22 cellular contexts compared by ENCODE assay signal in genomic region chr10:45280113-45280512, GRCh38. TPM values are rescaled to one million over a fixed set of nuclear protein-coding genes. Genes with fewer than 3 reads are reported as not detected.
"Had no signal": no experiment of that assay in that cellular context is flagged by ENCODE, and none has a peak within 500 bp of the region (broad histone marks: within the 10 kb centered on the region; RNA-seq: fewer than 3 reads in every experiment).

No MANE protein-coding gene starts in this region.

- H3K4me3 ChIP-seq: coronary artery, esophagus squamous epithelium, lower lobe of right lung had no signal

- DNase-seq: activated CD4-positive, alpha-beta T cell treated with anti-CD3 and anti-CD28 coated beads for 4 hours; activated CD8-positive, alpha-beta T cell treated with anti-CD3 and anti-CD28 coated beads for 36 hours; activated effector memory CD4-positive, alpha-beta T cell treated with anti-CD3 and anti-CD28 coated beads, Interleukin-2, amount 50 U/mL, for 16 hours; activated T-cell treated with anti-CD3 and anti-CD28 coated beads, Interleukin-2, amount 50 U/mL, for 4 hours; amygdala; esophagus squamous epithelium; lower lobe of right lung; midbrain; naive B cell; posterior cingulate gyrus; SK-N-SH; small intestine; stimulated activated CD4-positive, alpha-beta T cell treated with anti-CD3 and anti-CD28 coated beads, Interleukin-4, amount 100 ng/mL, for 4 hours; stimulated activated CD8-positive, alpha-beta memory T cell treated with anti-CD3 and anti-CD28 coated beads, Interleukin-4, amount 100 ng/mL, for 48 hours; stimulated activated naive CD4-positive, alpha-beta T cell treated with Interleukin-2 at 50 U/mL for 16 hours; T-cell; T1000; trophoblast cell had no signal

- H3K27ac ChIP-seq: coronary artery, esophagus squamous epithelium, lower lobe of right lung, neutrophil had no signal

- FAIRE-seq: small intestine had no signal

- H3K9ac ChIP-seq: SK-N-SH had no signal

- H3K4me2 ChIP-seq: SK-N-SH had no signal

- H3K4me1 ChIP-seq: esophagus squamous epithelium, lower lobe of right lung had no signal

- H3K36me3 ChIP-seq: esophagus squamous epithelium, lower lobe of right lung, neutrophil had no signal

- H3K27me3 ChIP-seq: neutrophil had no signal

- ATAC-seq: activated CD8-positive, alpha-beta T cell treated with anti-CD3 and anti-CD28 coated beads for 36 hours; activated T-cell treated with anti-CD3 and anti-CD28 coated beads, Interleukin-2, amount 50 U/mL, for 4 hours; lower lobe of right lung; T-cell had no signal

- H3K9me3 ChIP-seq: esophagus squamous epithelium, lower lobe of right lung, neutrophil, SK-N-SH had no signal

RNA-seq across cellular contexts. Expression of gene OR13A1, which starts 35.3 kb away (rescaled TPM):
- total RNA-seq: activated CD8-positive, alpha-beta T cell treated with anti-CD3 and anti-CD28 coated beads for 36 hours; activated T-cell treated with anti-CD3 and anti-CD28 coated beads, Interleukin-2, amount 50 U/mL, for 4 hours; fibroblast of villous mesenchyme; kidney epithelial cell; lower lobe of right lung had no signal
- polyA plus RNA-seq: SK-N-SH had no signal
